17 cellular contexts compared by ENCODE assay signal in genomic region chr21:33125981-33126380, GRCh38. TPM values are rescaled to one million over a fixed set of nuclear protein-coding genes. Genes with fewer than 3 reads are reported as not detected.
DNase-seq lines count a peak whose midpoint lies in the region; ATAC-seq and TF ChIP-seq lines count a peak whose summit lies in the region.
"Had no signal": no experiment of that assay in that cellular context is flagged by ENCODE, and none has a peak within 500 bp of the region (broad histone marks: within the 10 kb centered on the region; RNA-seq: fewer than 3 reads in every experiment).

No MANE protein-coding gene starts in this region.

- H3K9me3 ChIP-seq in neural cell (ENCODE audit: low read length), result no peaks in the 10 kb centered on the region

- no peak overlapping the region for H3K9ac ChIP-seq in neural cell (ENCODE audit: low read length)

- no peaks in the 10 kb centered on the region for H3K9me3 Mint-ChIP-seq in GM23338
- no peaks in the 10 kb centered on the region for H3K9me3 Mint-ChIP-seq in dendritic cell treated with granulocyte-macrophage colony-stimulating factor and Interleukin-4, amounts not matched to agents 40 ng/mL and 50 ng/mL, for 4 days
- H3K9me3 Mint-ChIP-seq: CD4-positive, alpha-beta T cell; HFFc6 had no signal

- DNase-seq in GM23338 (ENCODE audit: low spot score) (no peak), NCI-H82 treated with DMSO at 0.1 percent for 48 hours (lab: John Stamatoyannopoulos, UW; ENCODE audit: unreplicated experiment) (peak; percentile 62), foreskin fibroblast (no peak), COLO829 (ENCODE audit: low spot score) (no peak)
- DNase-seq in activated naive CD4-positive, alpha-beta T cell treated with anti-CD3 and anti-CD28 coated beads, Interleukin-2, amount 50 U/mL, for 16 hours, result no peak
- DNase-seq: 8988T; CD4-positive, alpha-beta T cell; DMS79; HCEC 1CT; HFFc6 had no signal

- H3K79me2 ChIP-seq in GM23338 (replicated peaks; ENCODE audit: insufficient read depth) (no peaks in the 10 kb centered on the region), neural cell (replicated peaks; ENCODE audit: insufficient read depth, low read length) (no peaks in the 10 kb centered on the region)

- H2AFZ ChIP-seq in GM23338 (no peak overlapping the region), neural cell (ENCODE audit: low read depth, low read length) (no peak overlapping the region)

- ATAC-seq in GM23338, result no peak
- no peak for ATAC-seq in HG03439 (IDR thresholded peaks at IDR 0.05; ENCODE audit: unreplicated experiment)
- ATAC-seq: GM12878, HepG2 had no signal

- no peaks in the 10 kb centered on the region for H3K36me3 Mint-ChIP-seq in GM23338 (ENCODE audit: low read depth)
- H3K36me3 Mint-ChIP-seq in dendritic cell treated with granulocyte-macrophage colony-stimulating factor and Interleukin-4, amounts not matched to agents 40 ng/mL and 50 ng/mL, for 4 days (ENCODE audit: low read depth), result no peaks in the 10 kb centered on the region

- intact Hi-C loops in dendritic cell treated with granulocyte-macrophage colony-stimulating factor and Interleukin-4, amounts not matched to agents 40 ng/mL and 50 ng/mL, for 4 days (cut with micrococcal nuclease), result loop anchor here (2.0 to 10.0 kb wide), 5 partner anchors 51 to 294 kb away; partner anchors contain the start of gene OLIG1

- H3K27ac Mint-ChIP-seq in GM23338, result no peak overlapping the region
- H3K27ac Mint-ChIP-seq in dendritic cell treated with granulocyte-macrophage colony-stimulating factor and Interleukin-4, amounts not matched to agents 40 ng/mL and 50 ng/mL, for 4 days, result peak overlapping the region; percentile 38
- H3K27ac Mint-ChIP-seq: B cell; CD4-positive, alpha-beta T cell; HFFc6 had no signal

- peak; percentile 94 for TF ChIP-seq EP300 in neural cell (conservative IDR thresholded peaks at IDR 0.05; ENCODE audit: poor library complexity, severe bottlenecking)

- H3K4me3 Mint-ChIP-seq in GM23338, result no peak overlapping the region
- no peak overlapping the region for H3K4me3 Mint-ChIP-seq in dendritic cell treated with granulocyte-macrophage colony-stimulating factor and Interleukin-4, amounts not matched to agents 40 ng/mL and 50 ng/mL, for 4 days
- H3K4me3 Mint-ChIP-seq: B cell; CD4-positive, alpha-beta T cell; HFFc6 had no signal

- peaks cover 17% of the 10 kb centered on the region; the same call in 1 of the 2 replicates for H3K27me3 ChIP-seq in GM23338 (ENCODE audit: insufficient read depth)
- peaks cover 9% of the 10 kb centered on the region for H3K27me3 ChIP-seq in neural cell (ENCODE audit: insufficient read depth, low read depth, low read length)

- H3K27me3 Mint-ChIP-seq in GM23338 (ENCODE audit: insufficient read depth, low read depth, poor library complexity), result peaks cover 4% of the 10 kb centered on the region
- H3K27me3 Mint-ChIP-seq in dendritic cell treated with granulocyte-macrophage colony-stimulating factor and Interleukin-4, amounts not matched to agents 40 ng/mL and 50 ng/mL, for 4 days, result peaks cover 26% of the 10 kb centered on the region

- TF ChIP-seq RAD21 in neural cell (conservative IDR thresholded peaks at IDR 0.05), result no peak

- peaks cover 42% of the 10 kb centered on the region for H3K4me1 Mint-ChIP-seq in GM23338
- H3K4me1 Mint-ChIP-seq in dendritic cell treated with granulocyte-macrophage colony-stimulating factor and Interleukin-4, amounts not matched to agents 40 ng/mL and 50 ng/mL, for 4 days (ENCODE audit: low read depth), result peaks cover 44% of the 10 kb centered on the region

- H3K4me3 ChIP-seq in GM23338 (no peak overlapping the region), neural cell (ENCODE audit: low read length) (peak overlapping the region; percentile 43), foreskin fibroblast (ENCODE audit: low read depth in 1 of 2, low read length in 2 of 2) (no peak overlapping the region)
- H3K4me3 ChIP-seq: GM12878 had no signal

- no peaks in the 10 kb centered on the region for H3K9me2 ChIP-seq in GM23338 (ENCODE audit: insufficient read depth)
- no peaks in the 10 kb centered on the region for H3K9me2 ChIP-seq in neural cell (ENCODE audit: insufficient read depth, low read length)

- H4K20me1 ChIP-seq in GM23338 (replicated peaks; ENCODE audit: insufficient read depth) (no peaks in the 10 kb centered on the region), neural cell (ENCODE audit: insufficient read depth) (no peaks in the 10 kb centered on the region)

- H3F3A ChIP-seq in GM23338 (replicated peaks; ENCODE audit: low read depth) (0 out of 2 replicates have a peak, but pooled peaks cover 2% of the 10 kb centered on the region), neural cell (ENCODE audit: insufficient read depth, low read length, poor library complexity, severe bottlenecking) (peaks cover 5% of the 10 kb centered on the region)

- peaks cover 32% of the 10 kb centered on the region for H3K4me1 ChIP-seq in GM23338 (ENCODE audit: insufficient read depth)

- H3K27ac ChIP-seq in GM23338 (ENCODE audit: low read depth) (no peak overlapping the region), neural cell (ENCODE audit: low read length) (peak overlapping the region; percentile 73)

- H3K36me3 ChIP-seq in GM23338 (ENCODE audit: insufficient read depth) (no peaks in the 10 kb centered on the region), neural cell (ENCODE audit: insufficient read depth, low read length) (no peaks in the 10 kb centered on the region)

- H3K4me2 ChIP-seq in GM23338 (peak overlapping the region; percentile 60), neural cell (ENCODE audit: low read length) (peak overlapping the region; percentile 31)

- TF ChIP-seq CTCF in GM23338 (conservative IDR thresholded peaks at IDR 0.05; ENCODE audit: low read depth in 2 of 2) (no peak), neural cell (IDR thresholded peaks at IDR 0.05; ENCODE audit: poor library complexity, severe bottlenecking) (no peak), foreskin fibroblast (IDR thresholded peaks at IDR 0.05; ENCODE audit: low read depth, low read length) (no peak)

TF ChIP-seq in GM23338, 12 proteins besides CTCF, POLR2A, EP300 and RAD21:
- TF ChIP-seq NANOG (IDR thresholded peaks at IDR 0.05; ENCODE audit: borderline replicate concordance) (no peak), EZH2 (IDR thresholded peaks at IDR 0.05; ENCODE audit: low read depth, unreplicated experiment) (no peak), POLR2AphosphoS5 (IDR thresholded peaks at IDR 0.05; ENCODE audit: low read depth) (no peak), ZNF114 (CRISPR knock-in tag; IDR thresholded peaks at IDR 0.05) (no peak), JUNB (IDR thresholded peaks at IDR 0.05; ENCODE audit: unreplicated experiment) (no peak), CREB1 (CRISPR knock-in tag; IDR thresholded peaks at IDR 0.05; ENCODE audit: low read depth) (no peak)

TF ChIP-seq in neural cell, 6 proteins besides CTCF, POLR2A, EP300 and RAD21:
- TF ChIP-seq SMC3 (conservative IDR thresholded peaks at IDR 0.05; ENCODE audit: poor library complexity) (no peak), REST (IDR thresholded peaks at IDR 0.05; ENCODE audit: borderline replicate concordance) (no peak), EZH2 (IDR thresholded peaks at IDR 0.05; ENCODE audit: borderline replicate concordance, insufficient read depth, low read length, poor library complexity, severe bottlenecking) (no peak), MXI1 (conservative IDR thresholded peaks at IDR 0.05; ENCODE audit: poor library complexity, severe bottlenecking) (no peak), POLR2AphosphoS5 (IDR thresholded peaks at IDR 0.05) (peak; percentile 43), TAF1 (IDR thresholded peaks at IDR 0.05; ENCODE audit: low read depth) (no peak)

RNA-seq across cellular contexts. Expression of gene OLIG1, which starts 56.0 kb away (rescaled TPM):
- 0.14 and 0.19 TPM in 2 replicates for total RNA-seq in GM23338 (2014; rRNA removed; shearing (Covaris generic))
- polyA plus RNA-seq in GM23338 (2016; fragmentation: Nextera tagmentation; extraction: Ambion mirVana) (0.81 and 2.0 TPM in 2 replicates), neural cell (0.98 and 1.4 TPM in 2 replicates)
- 0.46 and 1.5 TPM in 2 replicates for polyA minus RNA-seq in neural cell
- total RNA-seq: B cell; CD4-positive, alpha-beta T cell; G401; GM12878; HepG2; HFFc6 had no signal
- polyA plus RNA-seq: GM12878, HepG2 had no signal
